Comparison of ENCODE assay signal across 8 cellular contexts in genomic region chr1:167714098-167714850, GRCh38. TPM values are rescaled to one million over a fixed set of nuclear protein-coding genes. Genes with fewer than 3 reads are reported as not detected.
DNase-seq lines count a peak whose midpoint lies in the region; ATAC-seq, FAIRE-seq and TF ChIP-seq lines count a peak whose summit lies in the region.

No MANE protein-coding gene starts in this region.

- DNase-seq in COR-L47 (lab: John Stamatoyannopoulos, UW) (peak; percentile 78), HTR-8/SVneo (ENCODE audit: insufficient read length, low spot score) (peak; percentile 73), NOMO-1 (lab: John Stamatoyannopoulos, UW; ENCODE audit: unreplicated experiment in 2 of 2) (peak; percentile 84 to 85), endodermal cell (peak; percentile 97), middle frontal gyrus (ENCODE audit: extremely low spot score, low spot score) (peak; percentile 76)
- peak; percentile 60 for DNase-seq in activated CD8-positive, alpha-beta memory T cell treated with anti-CD3 and anti-CD28 coated beads, Interleukin-2, amount 50 U/mL, for 1 hour (ENCODE audit: extremely low read depth)
- DNase-seq in stimulated activated CD8-positive, alpha-beta memory T cell treated with anti-CD3 and anti-CD28 coated beads, Interleukin-2, amount 100 ng/mL, for 1 hour (ENCODE audit: low read depth in 2 of 2): peak; percentile 76 to 82

- peaks cover 25% of the 10 kb centered on the region for H3K27me3 Mint-ChIP-seq in endodermal cell (ENCODE audit: insufficient read depth)

- peak overlapping the region; percentile 60 for H3K9ac ChIP-seq in endodermal cell (ENCODE audit: extremely low read depth, low read length, poor library complexity, severe bottlenecking)

- no peak for FAIRE-seq in HTR-8/SVneo (lab: Jason Lieb, UNC)

- peak; percentile 51 for ATAC-seq in GM21381 (IDR thresholded peaks at IDR 0.05; ENCODE audit: unreplicated experiment)

- peak overlapping the region; percentile 100 for H3K4me3 ChIP-seq in endodermal cell (ENCODE audit: low read length)

- H3K9me3 Mint-ChIP-seq in endodermal cell: no peaks in the 10 kb centered on the region

- TF ChIP-seq CTCF in endodermal cell (conservative IDR thresholded peaks at IDR 0.05): no peak

- H3K27ac Mint-ChIP-seq in endodermal cell: peak overlapping the region; percentile 27

- peaks cover 20% of the 10 kb centered on the region for H3K27me3 ChIP-seq in endodermal cell (ENCODE audit: control insufficient read depth, insufficient read depth, low read length, poor library complexity, severe bottlenecking)

- WGBS in endodermal cell (ENCODE audit: insufficient coverage in 1 of 2, insufficient read length in 1 of 2), 2 experiments: 0% methylated on average over 23 to 65 of the region's 65 CpGs

- peak overlapping the region; percentile 72 for H3K4me3 Mint-ChIP-seq in endodermal cell

- peaks cover 14% of the 10 kb centered on the region for H3K4me1 Mint-ChIP-seq in endodermal cell

- H3K27ac ChIP-seq in endodermal cell (ENCODE audit: low read depth, low read length): no peak overlapping the region

- no peaks in the 10 kb centered on the region for H3K36me3 Mint-ChIP-seq in endodermal cell (ENCODE audit: low read depth)

- no peaks in the 10 kb centered on the region for H3K36me3 ChIP-seq in endodermal cell (ENCODE audit: control insufficient read depth, insufficient read depth, low read length)

- H3K9me3 ChIP-seq in endodermal cell (ENCODE audit: control insufficient read depth, low read length): no peaks in the 10 kb centered on the region

- no peaks in the 10 kb centered on the region for H3K4me1 ChIP-seq in endodermal cell (ENCODE audit: control insufficient read depth, insufficient read depth, low read length)

RNA-seq across cellular contexts. Expression of gene MPZL1, which starts 7.5 kb away (rescaled TPM):
- 100 to 1,000 TPM; 111 to 114 TPM for total RNA-seq in endodermal cell
- polyA plus RNA-seq in endodermal cell (2013, experiment 1 of 2): 72.9 TPM
- polyA plus RNA-seq in endodermal cell (2013, experiment 2 of 2): 82.6 TPM
